24 cellular contexts compared by ENCODE assay signal in the genomic region with DNA sequence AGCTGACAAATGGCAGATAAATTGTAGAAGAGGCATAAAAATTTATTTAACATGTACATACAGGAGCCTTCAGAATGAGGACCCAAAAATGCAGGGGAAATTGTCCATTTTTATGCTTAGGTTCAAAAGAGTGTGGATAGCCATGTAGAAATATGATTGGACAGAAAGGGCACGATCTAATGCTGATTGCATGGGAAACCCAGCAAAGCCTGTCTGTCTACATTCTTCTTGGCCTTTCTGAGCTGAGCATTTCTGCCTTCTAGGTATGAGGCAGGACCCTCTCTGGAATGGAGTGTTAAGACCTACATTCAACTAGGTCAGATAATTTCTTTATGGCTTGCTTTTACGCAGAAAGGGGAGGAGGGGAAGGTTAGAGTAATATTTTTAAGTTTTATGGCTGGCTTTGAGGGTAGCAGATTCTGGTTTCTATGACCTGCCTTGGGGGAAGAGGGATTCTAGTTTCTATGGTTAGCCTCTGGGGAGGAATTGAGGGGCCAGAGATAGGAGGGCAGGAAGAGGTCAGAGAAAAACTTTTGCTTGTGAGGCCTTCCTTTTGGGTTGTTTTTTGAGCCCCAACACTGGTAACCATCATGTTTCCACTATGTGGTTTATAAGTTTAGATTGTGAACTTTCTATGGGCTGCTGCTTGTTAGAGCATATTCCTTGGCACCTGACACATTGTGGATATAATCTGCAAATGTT.
DNase-seq lines count a peak whose midpoint lies in the region; ATAC-seq and TF ChIP-seq lines count a peak whose summit lies in the region.
"Had no signal": no experiment of that assay in that cellular context is flagged by ENCODE, and none has a peak within 500 bp of the region (broad histone marks: within the 10 kb centered on the region; RNA-seq: fewer than 3 reads in every experiment).

No MANE protein-coding gene starts in this region.

- H3K27ac ChIP-seq in trophoblast cell (ENCODE audit: low read depth, low read length), result peak overlapping the region; percentile 94
- H3K27ac ChIP-seq: epithelial cell of prostate, skin epidermis, suprapubic skin had no signal

- peaks cover 3% of the 10 kb centered on the region for H3K36me3 Mint-ChIP-seq in chondrocyte (ENCODE audit: low read depth)
- H3K36me3 Mint-ChIP-seq: WTC11 had no signal

- H2AFZ ChIP-seq in trophoblast cell (ENCODE audit: insufficient read depth, low read length, poor library complexity), result no peak overlapping the region

- peaks cover 9% of the 10 kb centered on the region for H3K4me1 Mint-ChIP-seq in chondrocyte (ENCODE audit: low read depth)

- H3K18ac ChIP-seq in trophoblast cell (ENCODE audit: low read length), result peak overlapping the region; percentile 86

- H3K9me3 ChIP-seq in trophoblast cell (ENCODE audit: insufficient read depth, low read depth, low read length), result no peaks in the 10 kb centered on the region
- H3K9me3 ChIP-seq: suprapubic skin had no signal

- no CpG with 5 or more reads among the region's 2 CpGs for WGBS in trophoblast cell (ENCODE audit: extremely low coverage, insufficient coverage, insufficient read length)

- no peaks in the 10 kb centered on the region for H3K27me3 ChIP-seq in trophoblast cell (ENCODE audit: insufficient read depth, low read length)
- H3K27me3 ChIP-seq: suprapubic skin had no signal

- no peaks in the 10 kb centered on the region for H3K27me3 Mint-ChIP-seq in chondrocyte (ENCODE audit: low read depth)

- peaks cover 15 to 19% of the 10 kb centered on the region in 2 experiments for H3K4me1 ChIP-seq in trophoblast cell (ENCODE audit: control insufficient read depth in 1 of 2, insufficient read depth in 2 of 2, low read length in 2 of 2)
- H3K4me1 ChIP-seq: suprapubic skin had no signal

- H3K23ac ChIP-seq in trophoblast cell (ENCODE audit: low read length), result no peak overlapping the region

- peak overlapping the region; percentile 92 for H3K4ac ChIP-seq in trophoblast cell (ENCODE audit: low read depth, low read length)

- no peaks in the 10 kb centered on the region for H3K36me3 ChIP-seq in trophoblast cell (ENCODE audit: control insufficient read depth in 1 of 2, insufficient read depth in 2 of 2, low read length in 2 of 2)
- H3K36me3 ChIP-seq: suprapubic skin had no signal

- peak overlapping the region; percentile 84 for H3K27ac Mint-ChIP-seq in chondrocyte (ENCODE audit: unreplicated experiment)
- H3K27ac Mint-ChIP-seq: WTC11 had no signal

- peaks cover 16% of the 10 kb centered on the region for H3K79me1 ChIP-seq in trophoblast cell (ENCODE audit: low read length)

- TF ChIP-seq CTCF in chondrocyte (IDR thresholded peaks at IDR 0.05), result no peak

- no peak overlapping the region for H4K12ac ChIP-seq in trophoblast cell (ENCODE audit: low read depth, low read length)

- peak overlapping the region; percentile 66 for H3K14ac ChIP-seq in trophoblast cell (ENCODE audit: low read length)

- peak; percentile 62 for ATAC-seq in HG02885 (IDR thresholded peaks at IDR 0.05; ENCODE audit: poor library complexity, unreplicated experiment)
- ATAC-seq in GM18858 (IDR thresholded peaks at IDR 0.05; ENCODE audit: unreplicated experiment), result no peak
- ATAC-seq: WTC11 had no signal

- H3K79me2 ChIP-seq in trophoblast cell (ENCODE audit: control insufficient read depth, insufficient read depth, low read length, poor library complexity), result peaks cover 2% of the 10 kb centered on the region

- no peak overlapping the region for H3K4me3 ChIP-seq in trophoblast cell (ENCODE audit: low read depth, low read length)
- H3K4me3 ChIP-seq: lung, skin epidermis, suprapubic skin had no signal

- peak overlapping the region; percentile 97 for H4K91ac ChIP-seq in trophoblast cell (ENCODE audit: low read depth, low read length)

- peak overlapping the region; percentile 89 for H2BK120ac ChIP-seq in trophoblast cell (ENCODE audit: insufficient read depth, low read length, poor library complexity)

- peak overlapping the region; percentile 98 for H2BK12ac ChIP-seq in trophoblast cell (ENCODE audit: low read length)

- no peak overlapping the region for H2AK5ac ChIP-seq in trophoblast cell (ENCODE audit: low read length)

- no peak overlapping the region for H3K4me3 Mint-ChIP-seq in chondrocyte (ENCODE audit: unreplicated experiment)
- H3K4me3 Mint-ChIP-seq: WTC11 had no signal

- H3K4me2 ChIP-seq in trophoblast cell (ENCODE audit: low read length), result peak overlapping the region; percentile 37

- no peak overlapping the region for H3K9ac ChIP-seq in trophoblast cell (ENCODE audit: low read length)

- peak overlapping the region; percentile 95 for H2BK5ac ChIP-seq in trophoblast cell (ENCODE audit: low read depth, low read length, poor library complexity)

- no peaks in the 10 kb centered on the region for H3K9me3 Mint-ChIP-seq in chondrocyte (ENCODE audit: low read depth)
- H3K9me3 Mint-ChIP-seq: WTC11 had no signal

- DNase-seq in ELF-1 (ENCODE audit: low read depth, low spot score) (peak; percentile 70), chondrocyte (ENCODE audit: low spot score) (no peak), trophoblast cell (peak; percentile 88 to 98), NCI-H446 (lab: John Stamatoyannopoulos, UW) (no peak)
- no peak for DNase-seq in activated CD8-positive, alpha-beta memory T cell treated with anti-CD3 and anti-CD28 coated beads for 24 hours
- DNase-seq: activated CD4-positive, alpha-beta T cell treated with anti-CD3 and anti-CD28 coated beads, Interleukin-2, amount 50 U/mL, for 4 hours; C1 segment of cervical spinal cord; cerebellar nuclear complex; GOT3; KG1; kidney glomerular epithelial cell; MV-4-11; NCI-H1694; occipital lobe; OCI-M1; Right ventricle myocardium superior; T-helper 9 cell had no signal

- H4K8ac ChIP-seq in trophoblast cell (ENCODE audit: low read depth, low read length), result peak overlapping the region; percentile 50

Comparison
In these comparisons a context has a peak if more than half of its experiments do, and no peak if none do; other contexts are left out.
1. DNase-seq: peak in ELF-1 (single experiment) and trophoblast cell (2 of 2); none in chondrocyte (single experiment), NCI-H446 (0 of 2) and activated CD8-positive, alpha-beta memory T cell treated with anti-CD3 and anti-CD28 coated beads for 24 hours (single experiment).